In genomic region chr2:70785137-70785911, GRCh38 we compare ENCODE assay signal across 1 cellular context.
TF ChIP-seq lines count a peak whose summit lies in the region.

No MANE protein-coding gene starts in this region.

TF ChIP-seq in K562, 482 proteins besides CTCF, POLR2A, EP300 and RAD21 (continued from another document and continues in another):
- TF ChIP-seq, protein P1, sequence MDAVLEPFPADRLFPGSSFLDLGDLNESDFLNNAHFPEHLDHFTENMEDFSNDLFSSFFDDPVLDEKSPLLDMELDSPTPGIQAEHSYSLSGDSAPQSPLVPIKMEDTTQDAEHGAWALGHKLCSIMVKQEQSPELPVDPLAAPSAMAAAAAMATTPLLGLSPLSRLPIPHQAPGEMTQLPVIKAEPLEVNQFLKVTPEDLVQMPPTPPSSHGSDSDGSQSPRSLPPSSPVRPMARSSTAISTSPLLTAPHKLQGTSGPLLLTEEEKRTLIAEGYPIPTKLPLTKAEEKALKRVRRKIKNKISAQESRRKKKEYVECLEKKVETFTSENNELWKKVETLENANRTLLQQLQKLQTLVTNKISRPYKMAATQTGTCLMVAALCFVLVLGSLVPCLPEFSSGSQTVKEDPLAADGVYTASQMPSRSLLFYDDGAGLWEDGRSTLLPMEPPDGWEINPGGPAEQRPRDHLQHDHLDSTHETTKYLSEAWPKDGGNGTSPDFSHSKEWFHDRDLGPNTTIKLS (IDR thresholded peaks at IDR 0.05; ENCODE audit: borderline replicate concordance, low read depth) = no peak
- TF ChIP-seq NR3C1 (CRISPR knock-in tag; IDR thresholded peaks at IDR 0.05) (no peak), HNRNPLL (IDR thresholded peaks at IDR 0.05; ENCODE audit: low read depth, low read length, poor library complexity, severe bottlenecking) (no peak), CHAMP1 (IDR thresholded peaks at IDR 0.05) (peak; percentile 56; the same call in 1 of the 2 replicates), STAG1 (CRISPR knock-in tag; IDR thresholded peaks at IDR 0.05; ENCODE audit: borderline replicate concordance) (peak; percentile 60; the same call in 1 of the 2 replicates), ZNF124 (CRISPR knock-in tag; IDR thresholded peaks at IDR 0.05) (no peak), CEBPG (CRISPR knock-in tag; IDR thresholded peaks at IDR 0.05) (no peak), CEBPG (tag; conservative IDR thresholded peaks at IDR 0.05 in 1 of 2, IDR thresholded peaks at IDR 0.05 in 1 of 2) (peak; percentile 37 to 59; a peak in 2 of 4 replicates), TAF9B (IDR thresholded peaks at IDR 0.05; ENCODE audit: partially characterized antibody) (peak; percentile 38), ZNF146 (CRISPR knock-in tag; IDR thresholded peaks at IDR 0.05; ENCODE audit: unreplicated experiment) (no peak), ZNF518B (CRISPR knock-in tag; IDR thresholded peaks at IDR 0.05) (no peak), BCL6 (CRISPR knock-in tag; IDR thresholded peaks at IDR 0.05) (no peak), CTBP1 (IDR thresholded peaks at IDR 0.05; ENCODE audit: borderline replicate concordance) (peak; percentile 31; the same call in 1 of the 2 replicates), ZNF175 (CRISPR knock-in tag; IDR thresholded peaks at IDR 0.05; ENCODE audit: low read depth) (no peak), SOX6 (IDR thresholded peaks at IDR 0.05) (peak; percentile 22; the same call in 1 of the 2 replicates), SMC3 (conservative IDR thresholded peaks at IDR 0.05; ENCODE audit: insufficient read depth, low read depth, low read length) (peak; percentile 85), BRD9 (IDR thresholded peaks at IDR 0.05; ENCODE audit: low read depth, partially characterized antibody) (no peak), SRSF7 (optimal IDR thresholded peaks at IDR 0.05; ENCODE audit: low read depth, low read length) (no peak), FOS (IDR thresholded peaks at IDR 0.05; ENCODE audit: extremely low read depth, insufficient read length) (no peak), NFE2L1 (tag; IDR thresholded peaks at IDR 0.05; ENCODE audit: borderline replicate concordance, low read depth) (no peak), BHLHE40 (IDR thresholded peaks at IDR 0.05; ENCODE audit: low read length) (peak; percentile 52; the same call in 1 of the 2 replicates), E2F5 (CRISPR knock-in tag; IDR thresholded peaks at IDR 0.05) (no peak), POLR2G (IDR thresholded peaks at IDR 0.05; ENCODE audit: low read depth, low read length) (no peak), PBX2 (CRISPR knock-in tag; IDR thresholded peaks at IDR 0.05; ENCODE audit: low read depth) (no peak), PBX2 (tag; conservative IDR thresholded peaks at IDR 0.05; ENCODE audit: low read depth) (0 out of 2 replicates have a peak, but pooled peaks have one; percentile 39), AFF4 (CRISPR knock-in tag; IDR thresholded peaks at IDR 0.05) (no peak), HDAC2 (IDR thresholded peaks at IDR 0.05) (peak; percentile 19; the same call in 1 of the 2 replicates), NCOA2 (IDR thresholded peaks at IDR 0.05; ENCODE audit: partially characterized antibody in 2 of 2) (peak in 1 of 2 experiments; percentile 47), TCF3 (CRISPR knock-in tag; IDR thresholded peaks at IDR 0.05) (peak; percentile 64), MXI1 (IDR thresholded peaks at IDR 0.05; ENCODE audit: low read depth, low read length) (0 out of 2 replicates have a peak, but pooled peaks have one; percentile 15), DEAF1 (CRISPR knock-in tag; IDR thresholded peaks at IDR 0.05) (peak; percentile 81), RCOR1 (IDR thresholded peaks at IDR 0.05; ENCODE audit: borderline replicate concordance in 1 of 2, low read depth in 2 of 2, low read length in 2 of 2) (0 out of 4 replicates have a peak, but pooled peaks of 1 of the 2 experiments have one; percentile 69), SPI1 (IDR thresholded peaks at IDR 0.05; ENCODE audit: borderline replicate concordance, low read depth, low read length) (peak; percentile 45; the same call in 1 of the 2 replicates), FUS (optimal IDR thresholded peaks at IDR 0.05; ENCODE audit: low read depth, low read length) (no peak), FOXP1 (CRISPR knock-in tag; IDR thresholded peaks at IDR 0.05) (no peak)
